Comparison of ENCODE assay signal across 8 cellular contexts in the genomic region with DNA sequence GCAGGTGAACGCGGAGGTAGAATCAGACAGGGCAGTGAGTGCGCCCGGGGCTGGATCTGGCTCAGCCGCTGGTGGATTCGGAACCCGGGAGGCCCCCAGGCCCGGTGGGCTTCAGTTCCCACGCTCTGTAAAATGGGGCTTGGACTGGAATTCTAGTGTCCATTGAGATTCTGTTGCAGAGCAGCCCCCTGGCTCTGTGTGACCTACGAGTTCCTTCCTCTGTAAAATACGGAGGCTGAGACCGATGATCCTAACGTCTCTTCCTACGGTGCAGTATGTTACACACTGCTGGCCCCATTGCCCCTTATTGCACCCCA. TPM values are rescaled to one million over a fixed set of nuclear protein-coding genes. Genes with fewer than 3 reads are reported as not detected.
DNase-seq lines count a peak whose midpoint lies in the region; ATAC-seq and TF ChIP-seq lines count a peak whose summit lies in the region.

No MANE protein-coding gene starts in this region.

- DNase-seq in cardiac muscle cell (ENCODE audit: low read depth in 1 of 2, low spot score in 1 of 2) (no peak), cardiac septum (ENCODE audit: low spot score) (no peak), ascending aorta (ENCODE audit: low spot score in 2 of 2) (no peak), right lobe of liver (no peak), type B pancreatic cell (ENCODE audit: extremely low spot score, unreplicated experiment) (no peak), AML-193 (lab: John Stamatoyannopoulos, UW) (no peak), cortex of kidney (lab: John Stamatoyannopoulos, UW) (no peak)
- DNase-seq in activated CD4-positive, alpha-beta T cell treated with anti-CD3 and anti-CD28 coated beads, Interleukin-2, amount 50 U/mL, for 48 hours: no peak

- H3K9me3 Mint-ChIP-seq in type B pancreatic cell: no peaks in the 10 kb centered on the region

- H3K27me3 Mint-ChIP-seq in type B pancreatic cell: peaks cover 3% of the 10 kb centered on the region

- H3K36me3 ChIP-seq in cardiac muscle cell (no peaks in the 10 kb centered on the region), ascending aorta (no peaks in the 10 kb centered on the region), right lobe of liver (no peaks in the 10 kb centered on the region)

- TF ChIP-seq CTCF in cardiac muscle cell (IDR thresholded peaks at IDR 0.05; ENCODE audit: low read depth, low read length): no peak
- no peak for TF ChIP-seq CTCF in ascending aorta (IDR thresholded peaks at IDR 0.05)
- TF ChIP-seq CTCF in right lobe of liver (IDR thresholded peaks at IDR 0.05): no peak
- no peak for TF ChIP-seq CTCF in type B pancreatic cell (conservative IDR thresholded peaks at IDR 0.05)

- peak overlapping the region; percentile 98 for H3K4me3 Mint-ChIP-seq in type B pancreatic cell

- 0% methylated on average over 7 of the region's 14 CpGs for WGBS in right lobe of liver (ENCODE audit: insufficient coverage, low coverage, low lambda C conversion rate, missing lambda C conversion rate)

- no peak for ATAC-seq in right lobe of liver

- peaks cover 11% of the 10 kb centered on the region for H3K27me3 ChIP-seq in cardiac muscle cell
- H3K27me3 ChIP-seq in ascending aorta: no peaks in the 10 kb centered on the region
- H3K27me3 ChIP-seq in right lobe of liver: no peaks in the 10 kb centered on the region

- intact Hi-C loops in cardiac septum (cut with DNase I): no loop called here
- intact Hi-C loops in ascending aorta (cut with DNase I): no loop called here
- intact Hi-C loops in right lobe of liver (cut with DNase I): no loop called here

- H3K4me3 ChIP-seq in cardiac muscle cell (peak overlapping the region; percentile 56), ascending aorta (peak overlapping the region; percentile 66 to 83), right lobe of liver (peak overlapping the region; percentile 72 to 93 (median 90))

- no peak overlapping the region for H3K27ac ChIP-seq in cardiac muscle cell
- H3K27ac ChIP-seq in ascending aorta: no peak overlapping the region
- H3K27ac ChIP-seq in right lobe of liver: no peak overlapping the region

- H3K9me3 ChIP-seq in cardiac muscle cell (ENCODE audit: low read depth) (no peaks in the 10 kb centered on the region), ascending aorta (no peaks in the 10 kb centered on the region), right lobe of liver (no peaks in the 10 kb centered on the region)

- no peaks in the 10 kb centered on the region for H3K36me3 Mint-ChIP-seq in type B pancreatic cell

- peak overlapping the region; percentile 61 for H3K27ac Mint-ChIP-seq in type B pancreatic cell

- TF ChIP-seq POLR2A in right lobe of liver (IDR thresholded peaks at IDR 0.05): no peak

- H3K4me1 Mint-ChIP-seq in type B pancreatic cell (ENCODE audit: unreplicated experiment): peaks cover 13% of the 10 kb centered on the region

- H3K4me1 ChIP-seq in cardiac muscle cell (ENCODE audit: low read depth): peaks cover 13% of the 10 kb centered on the region
- peaks cover 0 to 12% of the 10 kb centered on the region in 2 donors for H3K4me1 ChIP-seq in ascending aorta
- H3K4me1 ChIP-seq in right lobe of liver: peaks cover 0 to 7% (median 0%) of the 10 kb centered on the region in 4 donors

RNA-seq across cellular contexts. Expression of a gene that starts 14.9 kb away (rescaled TPM):
- total RNA-seq in cardiac muscle cell: 18.7 and 39.9 TPM in 2 replicates
- 26.7 and 28.0 TPM in 2 replicates for polyA plus RNA-seq in cardiac muscle cell
- 22.3 TPM for total RNA-seq in cardiac septum
- 30.9 TPM for total RNA-seq in ascending aorta
- 10 to 100 TPM; 10.9 to 17.9 (median 14.5) TPM for total RNA-seq in right lobe of liver
- 32.0 and 40.9 TPM in 2 replicates for total RNA-seq in type B pancreatic cell (ENCODE audit: low replicate concordance)

RNA-seq across cellular contexts. Expression of a gene that starts 29.1 kb away (rescaled TPM):
- total RNA-seq in cardiac muscle cell: 50.7 and 53.5 TPM in 2 replicates
- polyA plus RNA-seq in cardiac muscle cell: 39.4 and 47.6 TPM in 2 replicates
- 20.0 TPM for total RNA-seq in cardiac septum
- total RNA-seq in ascending aorta: 54.7 TPM
- total RNA-seq in right lobe of liver: 10 to 100 TPM in 4 of 6 experiments, 1 to 10 TPM in 2; 7.7 to 14.1 (median 10.4) TPM
- 70.5 and 80.9 TPM in 2 replicates for total RNA-seq in type B pancreatic cell (ENCODE audit: low replicate concordance)

RNA-seq across cellular contexts. Expression of a gene that starts 35.1 kb away (rescaled TPM):
- total RNA-seq in cardiac muscle cell (64.4 and 74.9 TPM in 2 replicates), cardiac septum (61.6 TPM), ascending aorta (107 TPM), right lobe of liver (100 to 1,000 TPM in 2 of 6 experiments, 10 to 100 TPM in 4; 70.5 to 216 (median 97.9) TPM), type B pancreatic cell (ENCODE audit: low replicate concordance) (15.0 and 29.4 TPM in 2 replicates)
- polyA plus RNA-seq in cardiac muscle cell: 49.8 and 51.9 TPM in 2 replicates

RNA-seq across cellular contexts. Expression of a gene that starts 51.9 kb away (rescaled TPM):
- total RNA-seq in cardiac muscle cell (49.1 and 72.1 TPM in 2 replicates), cardiac septum (43.1 TPM), ascending aorta (65.3 TPM), right lobe of liver (10 to 100 TPM; 24.5 to 43.9 (median 28.5) TPM), type B pancreatic cell (ENCODE audit: low replicate concordance) (53.1 and 62.2 TPM in 2 replicates)
- 62.9 and 85.1 TPM in 2 replicates for polyA plus RNA-seq in cardiac muscle cell

RNA-seq across cellular contexts. Expression of a gene that starts 55.2 kb away (rescaled TPM):
- total RNA-seq in cardiac muscle cell: 1.1 and 2.4 TPM in 2 replicates
- polyA plus RNA-seq in cardiac muscle cell: 0.09 and 0.16 TPM in 2 replicates
- total RNA-seq in cardiac septum: 4.0 TPM
- 32.6 TPM for total RNA-seq in ascending aorta
- 1 to 10 TPM in 3 of 6 experiments, under 1 TPM in 3; 0.44 to 3.8 (median 1.3) TPM for total RNA-seq in right lobe of liver
- 3.2 and 6.7 TPM in 2 replicates for total RNA-seq in type B pancreatic cell (ENCODE audit: low replicate concordance)
